In the genomic region with DNA sequence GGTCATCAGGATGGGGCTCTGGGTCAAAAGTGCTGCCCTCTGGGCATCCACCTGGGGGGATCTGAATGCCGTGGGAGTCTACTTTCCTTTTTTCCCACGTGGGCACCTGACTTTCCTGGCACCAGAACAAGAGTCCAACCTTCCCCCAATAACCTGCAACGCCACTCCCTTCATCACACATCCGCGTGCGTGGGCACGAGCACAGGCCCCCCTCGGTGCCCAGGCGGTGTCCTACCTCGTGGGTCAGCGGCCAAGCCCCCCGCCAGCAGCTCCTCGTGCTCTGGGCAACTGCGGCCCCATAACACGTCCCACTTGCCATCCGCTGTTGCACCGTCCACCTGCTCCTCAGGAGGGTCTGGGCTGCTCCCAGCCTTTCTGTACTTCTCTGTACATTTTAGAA, we compare ENCODE assay signal across 1 cellular context.
TF ChIP-seq lines count a peak whose summit lies in the region.

No MANE protein-coding gene starts in this region.

TF ChIP-seq in WTC11, 78 proteins besides CTCF, POLR2A, EP300 and RAD21 (continued from another document):
- TF ChIP-seq, protein P1, sequence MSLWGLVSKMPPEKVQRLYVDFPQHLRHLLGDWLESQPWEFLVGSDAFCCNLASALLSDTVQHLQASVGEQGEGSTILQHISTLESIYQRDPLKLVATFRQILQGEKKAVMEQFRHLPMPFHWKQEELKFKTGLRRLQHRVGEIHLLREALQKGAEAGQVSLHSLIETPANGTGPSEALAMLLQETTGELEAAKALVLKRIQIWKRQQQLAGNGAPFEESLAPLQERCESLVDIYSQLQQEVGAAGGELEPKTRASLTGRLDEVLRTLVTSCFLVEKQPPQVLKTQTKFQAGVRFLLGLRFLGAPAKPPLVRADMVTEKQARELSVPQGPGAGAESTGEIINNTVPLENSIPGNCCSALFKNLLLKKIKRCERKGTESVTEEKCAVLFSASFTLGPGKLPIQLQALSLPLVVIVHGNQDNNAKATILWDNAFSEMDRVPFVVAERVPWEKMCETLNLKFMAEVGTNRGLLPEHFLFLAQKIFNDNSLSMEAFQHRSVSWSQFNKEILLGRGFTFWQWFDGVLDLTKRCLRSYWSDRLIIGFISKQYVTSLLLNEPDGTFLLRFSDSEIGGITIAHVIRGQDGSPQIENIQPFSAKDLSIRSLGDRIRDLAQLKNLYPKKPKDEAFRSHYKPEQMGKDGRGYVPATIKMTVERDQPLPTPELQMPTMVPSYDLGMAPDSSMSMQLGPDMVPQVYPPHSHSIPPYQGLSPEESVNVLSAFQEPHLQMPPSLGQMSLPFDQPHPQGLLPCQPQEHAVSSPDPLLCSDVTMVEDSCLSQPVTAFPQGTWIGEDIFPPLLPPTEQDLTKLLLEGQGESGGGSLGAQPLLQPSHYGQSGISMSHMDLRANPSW (CRISPR knock-in tag; conservative IDR thresholded peaks at IDR 0.05; ENCODE audit: low read depth): no peak
- TF ChIP-seq ZNF423 (CRISPR knock-in tag; IDR thresholded peaks at IDR 0.05): no peak
- TF ChIP-seq RORB (CRISPR knock-in tag; IDR thresholded peaks at IDR 0.05): no peak
- no peak for TF ChIP-seq JAZF1 (CRISPR knock-in tag; IDR thresholded peaks at IDR 0.05)
- TF ChIP-seq AFF4 (CRISPR knock-in tag; IDR thresholded peaks at IDR 0.05; ENCODE audit: borderline replicate concordance): no peak
- no peak for TF ChIP-seq PRRX2 (CRISPR knock-in tag; IDR thresholded peaks at IDR 0.05)
- TF ChIP-seq CDX4 (CRISPR knock-in tag; IDR thresholded peaks at IDR 0.05; ENCODE audit: borderline replicate concordance): no peak
- no peak for TF ChIP-seq NFATC4 (CRISPR knock-in tag; IDR thresholded peaks at IDR 0.05)
TF ChIP-seq in WTC11: peak in this region for 0.
